8 cellular contexts compared by ENCODE assay signal in the genomic region with DNA sequence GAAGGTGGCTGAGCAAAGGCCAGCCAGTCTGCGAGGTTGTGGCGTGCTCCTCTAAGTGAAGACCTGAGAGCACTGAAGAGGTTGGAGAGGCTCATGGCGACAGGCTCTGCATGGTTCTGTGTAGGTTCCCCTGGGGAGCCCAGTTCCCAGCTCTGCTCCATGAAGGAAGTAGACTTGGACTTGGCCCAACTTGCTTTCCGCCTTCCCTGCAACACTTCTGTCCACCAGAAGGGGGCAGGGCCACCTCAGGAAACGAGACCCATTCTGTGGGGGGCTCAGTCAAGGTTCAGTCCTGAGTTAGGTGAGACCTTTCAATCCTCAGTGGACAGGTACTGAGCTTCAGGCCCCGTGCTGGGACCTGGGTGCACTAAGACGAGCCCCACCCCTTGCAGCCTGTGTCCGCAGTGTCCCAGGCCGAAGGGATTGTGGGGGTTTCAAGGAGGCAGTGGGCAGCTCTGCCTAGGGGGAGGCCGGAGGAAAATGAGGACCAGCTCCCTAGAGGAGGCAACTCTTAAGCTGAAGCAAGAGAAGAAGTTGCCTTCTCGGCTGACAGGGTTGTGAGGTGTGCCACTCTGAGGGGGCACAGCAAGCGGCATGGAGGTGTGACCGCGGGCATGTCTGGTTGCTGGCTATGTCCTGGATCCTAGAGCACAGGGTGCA. TPM values are rescaled to one million over a fixed set of nuclear protein-coding genes. Genes with fewer than 3 reads are reported as not detected.
DNase-seq lines count a peak whose midpoint lies in the region; ATAC-seq, FAIRE-seq and TF ChIP-seq lines count a peak whose summit lies in the region.

No MANE protein-coding gene starts in this region.

- no peaks in the 10 kb centered on the region for H3K9me3 Mint-ChIP-seq in WTC11

- no TSS peak for BruUV-seq in IMR-90 (replicated peaks; lab: Mats Ljungman, UMichigan)

- no peak overlapping the region for H3K27ac ChIP-seq in IMR-90 (ENCODE audit: insufficient read depth, low read length)

- no peaks in the 10 kb centered on the region for H3K36me3 ChIP-seq in IMR-90 (ENCODE audit: control insufficient read depth, insufficient read depth, low read length)

- H3K9ac ChIP-seq in IMR-90 (ENCODE audit: low read depth, low read length) = no peak overlapping the region

- no peak overlapping the region for H3K56ac ChIP-seq in IMR-90 (ENCODE audit: extremely low read depth, insufficient read depth, low read length)

- H3K4ac ChIP-seq in IMR-90 (ENCODE audit: low read depth, low read length) = no peak overlapping the region

- no peak overlapping the region for H2BK15ac ChIP-seq in IMR-90 (ENCODE audit: low read depth, low read length)

- H3K27ac Mint-ChIP-seq in WTC11 = no peak overlapping the region

- H2BK5ac ChIP-seq in IMR-90 (ENCODE audit: low read depth, low read length, poor library complexity, severe bottlenecking) = no peak overlapping the region

- H4K91ac ChIP-seq in IMR-90 (ENCODE audit: insufficient read depth, low read depth, low read length) = no peak overlapping the region

- no peak overlapping the region for H3K14ac ChIP-seq in IMR-90 (replicated peaks; ENCODE audit: low read depth, low read length)

- H3K9me3 ChIP-seq in IMR-90 (ENCODE audit: control insufficient read depth, insufficient read depth, low read length) = no peaks in the 10 kb centered on the region

- no peak overlapping the region for H3K18ac ChIP-seq in IMR-90 (ENCODE audit: low read depth, low read length)

- no peak overlapping the region for H3K23ac ChIP-seq in IMR-90 (ENCODE audit: low read depth, low read length)

- H4K20me1 ChIP-seq in IMR-90 (ENCODE audit: insufficient read depth, low read length) = no peaks in the 10 kb centered on the region

- H4K5ac ChIP-seq in IMR-90 (ENCODE audit: low read depth, low read length) = no peak overlapping the region

- dilution Hi-C loops in IMR-90 (cut with HindIII; ENCODE audit: low sequenced_read_pairs, unreplicated experiment) = no loop called here

- no peak overlapping the region for H3K4me2 ChIP-seq in IMR-90 (ENCODE audit: low read depth, low read length)

- TF ChIP-seq CTCF in IMR-90 (conservative IDR thresholded peaks at IDR 0.05; ENCODE audit: low read depth, low read length) (peak; percentile 79), WTC11 (IDR thresholded peaks at IDR 0.05) (peak; percentile 90), epithelial cell of esophagus (IDR thresholded peaks at IDR 0.05; ENCODE audit: insufficient read depth, low read depth, low read length, missing control alignments) (peak; percentile 96)

- H2AK9ac ChIP-seq in IMR-90 (replicated peaks; ENCODE audit: low read depth, low read length, poor library complexity) = no peak overlapping the region

- H2BK120ac ChIP-seq in IMR-90 (ENCODE audit: low read depth, low read length) = no peak overlapping the region

- no peak overlapping the region for H2AK5ac ChIP-seq in IMR-90 (ENCODE audit: low read depth, low read length)

- peak; percentile 86 for ATAC-seq in IMR-90 (ENCODE audit: low read depth)
- peak; percentile 83 for ATAC-seq in WTC11

- intact Hi-C loops in IMR-90 (cut with micrococcal nuclease) = loop anchor here (1.0 kb wide), 1 partner anchor 306 kb away; no protein-coding TSS in a partner anchor

- H2AFZ ChIP-seq in IMR-90 (replicated peaks; ENCODE audit: low read length, poor library complexity) = peak overlapping the region; percentile 25

- H3K36me3 Mint-ChIP-seq in WTC11 = no peaks in the 10 kb centered on the region

- POLR2A ChIA-PET in IMR-90 (lab: Charles Lee; ENCODE audit: unreplicated experiment) (no interaction called here), WTC11 (lab: Charles Lee) (interaction anchor here (0.5 kb wide), 1 partner anchor 19 kb away, joined by 6 read pairs; no protein-coding TSS in a partner anchor)

- H3K9me1 ChIP-seq in IMR-90 (ENCODE audit: insufficient read depth, low read length) = no peaks in the 10 kb centered on the region

- no peak overlapping the region for H3K4me3 ChIP-seq in IMR-90 (ENCODE audit: insufficient read depth, low read depth, low read length)
- no peak overlapping the region for H3K4me3 ChIP-seq in epithelial cell of esophagus (ENCODE audit: low read length)

- no peaks in the 10 kb centered on the region for H3K79me1 ChIP-seq in IMR-90 (ENCODE audit: low read depth in 1 of 2, low read length in 2 of 2)

- H3K27me3 ChIP-seq in IMR-90 (ENCODE audit: control insufficient read depth, insufficient read depth, low read length) = peaks cover 63% of the 10 kb centered on the region

- no peaks in the 10 kb centered on the region for H3K4me1 ChIP-seq in IMR-90 (ENCODE audit: control insufficient read depth, insufficient read depth, low read length)

- H3K4me3 Mint-ChIP-seq in WTC11 = no peak overlapping the region

- peak; percentile 95 for FAIRE-seq in urothelium cell line (lab: Jason Lieb, UNC)

- H3K4me1 Mint-ChIP-seq in WTC11 = peaks cover 9% of the 10 kb centered on the region

- H2BK20ac ChIP-seq in IMR-90 (ENCODE audit: low read depth, low read length) = no peak overlapping the region

- TF ChIP-seq POLR2A in IMR-90 (IDR thresholded peaks at IDR 0.05; ENCODE audit: low read depth, low read length) = no peak

- in situ Hi-C loops in IMR-90 (cut with MboI; ENCODE audit: low sequenced_read_pairs) = no loop called here

- H3K27me3 Mint-ChIP-seq in WTC11 (ENCODE audit: low read depth) = no peaks in the 10 kb centered on the region; the same call in 1 of the 2 replicates

- CTCF ChIA-PET in IMR-90 (lab: Yijun Ruan, JAX) = interaction anchor here (0.5 to 2.1 kb wide), 6 partner anchors 9 to 401 kb away, joined by 3 to 7 read pairs (median 4); no protein-coding TSS in a partner anchor
- CTCF ChIA-PET in WTC11 (lab: Charles Lee) = interaction anchor here (0.6 to 2.6 kb wide), 96 partner anchors 8 to 802 kb away, joined by 3 to 47 read pairs (median 5); a partner anchor contains a TSS

- peak; percentile 14 to 55 (median 39) for DNase-seq in NCI-H1417 (lab: John Stamatoyannopoulos, UW)
- DNase-seq in NCI-H1417 treated with DMSO at 0.1 percent for 48 hours (lab: John Stamatoyannopoulos, UW) = no peak
- DNase-seq in IMR-90 = peak; percentile 44
- DNase-seq in WTC11 (ENCODE audit: low spot score) = peak; percentile 83
- peak; percentile 49 for DNase-seq in epithelial cell of esophagus (ENCODE audit: low read depth)
- DNase-seq in middle frontal gyrus (ENCODE audit: extremely low spot score, low spot score) = peak; percentile 40
- DNase-seq in urothelium cell line (ENCODE audit: low spot score) = peak; percentile 84
- no peak for DNase-seq in SHP77 (lab: John Stamatoyannopoulos, UW)

- H4K8ac ChIP-seq in IMR-90 (ENCODE audit: low read depth in 2 of 2, low read length in 2 of 2) = no peak overlapping the region

- WGBS in IMR-90 (ENCODE audit: extremely low coverage in 2 of 2, insufficient read length in 1 of 2), 2 experiments = 72% methylated on average over 5 of the region's 14 CpGs; no CpG with 5 or more reads in 1 of the 2 experiments

- TF ChIP-seq RAD21 in IMR-90 (IDR thresholded peaks at IDR 0.05; ENCODE audit: low read length) = peak; percentile 70

TF ChIP-seq in IMR-90, 13 proteins besides CTCF, POLR2A, EP300 and RAD21:
- TF ChIP-seq RCOR1 (IDR thresholded peaks at IDR 0.05; ENCODE audit: insufficient replicate concordance, low read length) = no peak
- TF ChIP-seq SMC3 (IDR thresholded peaks at IDR 0.05; ENCODE audit: low read depth, low read length) = peak; percentile 56

TF ChIP-seq in WTC11, 78 proteins besides CTCF, POLR2A, EP300 and RAD21:
- TF ChIP-seq ELF4 (CRISPR knock-in tag; IDR thresholded peaks at IDR 0.05; ENCODE audit: low read depth) (no peak), ZNF416 (CRISPR knock-in tag; IDR thresholded peaks at IDR 0.05) (0 out of 2 replicates have a peak, but pooled peaks have one; percentile 39), ZNF423 (CRISPR knock-in tag; IDR thresholded peaks at IDR 0.05) (no peak)
TF ChIP-seq in WTC11: peak in this region for 1.

RNA-seq across cellular contexts. Expression of a gene that starts 15.0 kb away (rescaled TPM):
- total RNA-seq in IMR-90 (2012; rRNA removed) (15.8 and 17.8 TPM in 2 replicates), WTC11 (2021) (32.5 to 44.2 TPM (median 41.8 TPM) in 3 replicates)
- polyA plus RNA-seq in IMR-90 (2012; rRNA removed) = 31.6 and 33.1 TPM in 2 replicates
- 21.7 and 49.0 TPM in 2 replicates for polyA plus RNA-seq in IMR-90 (2012; cell fraction: cytosol; rRNA removed)
- 10.9 and 17.4 TPM in 2 replicates for polyA plus RNA-seq in IMR-90 (2012; cell fraction: nucleus; rRNA removed; ENCODE audit: low replicate concordance)

Comparison
In these comparisons a context has a peak if more than half of its experiments do, and no peak if none do; other contexts are left out.
1. DNase-seq: peak in NCI-H1417 (3 of 3), IMR-90 (single experiment), WTC11 (single experiment), epithelial cell of esophagus (single experiment), middle frontal gyrus (single experiment) and urothelium cell line (single experiment); none in NCI-H1417 treated with DMSO at 0.1 percent for 48 hours (single experiment) and SHP77 (0 of 2).
2. Peak in every context shown above with its lines, with median percentiles within 50 percentile points of each other: CTCF ChIP-seq.